In the genomic region with DNA sequence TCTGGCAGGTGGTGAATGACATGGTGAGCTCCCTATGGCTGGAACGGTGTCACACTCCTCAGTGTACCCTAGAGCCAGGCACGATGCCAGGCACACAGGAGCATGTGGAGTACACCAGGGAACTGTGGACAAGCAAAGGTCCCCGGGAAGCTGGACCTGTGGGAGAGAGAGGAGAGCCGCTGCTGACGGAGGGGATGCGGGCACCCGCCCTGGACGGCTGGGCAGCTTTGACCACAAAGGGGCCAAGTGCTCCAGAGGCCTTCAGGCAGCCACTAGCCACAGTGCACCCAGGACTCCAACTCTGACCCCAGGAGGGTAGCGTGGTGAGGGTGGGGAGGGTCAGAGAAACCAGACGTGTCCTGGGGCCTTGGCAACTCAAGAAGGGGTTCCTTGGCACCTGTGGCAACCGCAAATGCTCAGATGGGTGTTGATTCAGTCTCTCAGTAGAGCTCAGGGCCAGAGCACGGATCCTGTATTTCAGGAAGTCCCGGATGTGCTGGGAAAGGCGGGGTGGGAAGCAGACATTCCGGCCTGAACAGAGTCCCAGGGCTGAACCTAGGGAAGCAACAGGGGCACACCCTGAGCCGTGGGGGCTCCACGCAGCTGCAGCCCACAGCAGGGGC, we compare ENCODE assay signal across 18 cellular contexts. TPM values are rescaled to one million over a fixed set of nuclear protein-coding genes. Genes with fewer than 3 reads are reported as not detected.
DNase-seq lines count a peak whose midpoint lies in the region; TF ChIP-seq lines count a peak whose summit lies in the region.
"Had no signal": no experiment of that assay in that cellular context is flagged by ENCODE, and none has a peak within 500 bp of the region (broad histone marks: within the 10 kb centered on the region; RNA-seq: fewer than 3 reads in every experiment).

No MANE protein-coding gene starts in this region.

- H3K27ac ChIP-seq in prostate gland: peak overlapping the region; percentile 72
- peak overlapping the region; percentile 54 for H3K27ac ChIP-seq in vagina
- H3K27ac ChIP-seq in CD8-positive, alpha-beta memory T cell (ENCODE audit: low read depth, low read length): no peak overlapping the region
- H3K27ac ChIP-seq in ovary: peak overlapping the region in 1 of 2 donors; percentile 3
- H3K27ac ChIP-seq: cardiac muscle cell, SK-N-MC had no signal

- intact Hi-C loops in MCF 10A (cut with micrococcal nuclease): no loop called here
- intact Hi-C loops in prostate gland (cut with DNase I): no loop called here
- intact Hi-C loops in vagina (cut with DNase I): no loop called here
- intact Hi-C loops in ovary (cut with DNase I): no loop called here

- no peak for TF ChIP-seq EP300 in ovary (IDR thresholded peaks at IDR 0.05)

- no TSS peak for BruUV-seq in MCF 10A (replicated peaks; lab: Mats Ljungman, UMichigan)

- in situ Hi-C loops in T47D (cut with HindIII; ENCODE audit: low pct_unique_long_range_greater_than_20kb, low sequenced_read_pairs): no loop called here

- H3K4me1 ChIP-seq in prostate gland (replicated peaks): peaks cover 19% of the 10 kb centered on the region
- peaks cover 42% of the 10 kb centered on the region for H3K4me1 ChIP-seq in vagina
- H3K4me1 ChIP-seq in CD8-positive, alpha-beta memory T cell (ENCODE audit: insufficient read depth, low read length): no peaks in the 10 kb centered on the region
- H3K4me1 ChIP-seq in ovary (ENCODE audit: insufficient read depth): no peaks in the 10 kb centered on the region

- no peak overlapping the region for H3K27ac Mint-ChIP-seq in MCF 10A (ENCODE audit: low read depth, unreplicated experiment)
- no peak overlapping the region for H3K27ac Mint-ChIP-seq in CD8-positive, alpha-beta memory T cell
- H3K27ac Mint-ChIP-seq: activated naive CD4-positive, alpha-beta T cell treated with anti-CD3 and anti-CD28 coated beads, Interleukin-2, amount 50 U/mL, for 24 hours; CD8-positive, alpha-beta T cell; stimulated activated naive CD8-positive, alpha-beta T cell treated with anti-CD3 and anti-CD28 coated beads, Interleukin-15, Interleukin-2, amounts not matched to agents 100 ng/mL and 50 ng/mL, for 24 hours had no signal

- H3K9me3 ChIP-seq in prostate gland (no peaks in the 10 kb centered on the region), vagina (no peaks in the 10 kb centered on the region), ovary (no peaks in the 10 kb centered on the region)
- H3K9me3 ChIP-seq in CD8-positive, alpha-beta memory T cell (ENCODE audit: low read length): no peaks in the 10 kb centered on the region

- H3K27me3 ChIP-seq in prostate gland (replicated peaks; ENCODE audit: insufficient read depth): no peaks in the 10 kb centered on the region
- no peaks in the 10 kb centered on the region for H3K27me3 ChIP-seq in vagina
- H3K27me3 ChIP-seq in CD8-positive, alpha-beta memory T cell (ENCODE audit: insufficient read depth, low read length, poor library complexity, severe bottlenecking): no peaks in the 10 kb centered on the region
- H3K27me3 ChIP-seq in ovary: no peaks in the 10 kb centered on the region
- H3K27me3 ChIP-seq: cardiac muscle cell had no signal

- WGBS in prostate gland: 42% methylated on average over 17 of the region's 17 CpGs
- WGBS in ovary, 3 donors: 60 to 70% (median 68%) methylated on average over 16 to 17 of the region's 17 CpGs

- no peaks in the 10 kb centered on the region for H3K27me3 Mint-ChIP-seq in MCF 10A (ENCODE audit: insufficient read depth, unreplicated experiment)
- peaks cover 4 to 6% of the 10 kb centered on the region in 2 donors for H3K27me3 Mint-ChIP-seq in CD8-positive, alpha-beta memory T cell
- H3K27me3 Mint-ChIP-seq: activated naive CD4-positive, alpha-beta T cell treated with anti-CD3 and anti-CD28 coated beads, Interleukin-2, amount 50 U/mL, for 24 hours; stimulated activated naive CD8-positive, alpha-beta T cell treated with anti-CD3 and anti-CD28 coated beads, Interleukin-15, Interleukin-2, amounts not matched to agents 100 ng/mL and 50 ng/mL, for 24 hours had no signal

- DNase-seq in T47D (ENCODE audit: low read depth in 1 of 2, low spot score in 1 of 2) (peak; percentile 79 to 94), MCF 10A (ENCODE audit: unreplicated experiment) (no peak), inferior parietal cortex (ENCODE audit: extremely low spot score) (peak; percentile 8), prostate gland (ENCODE audit: low spot score) (peak; percentile 78), vagina (ENCODE audit: extremely low spot score in 2 of 2) (no peak), NOMO-1 (lab: John Stamatoyannopoulos, UW; ENCODE audit: unreplicated experiment in 2 of 2) (no peak), ovary (no peak)
- DNase-seq in CD8-positive, alpha-beta memory T cell: no peak
- DNase-seq: GDM1, IMR-90, NCI-H146 had no signal

- TF ChIP-seq POLR2A in prostate gland (IDR thresholded peaks at IDR 0.05): no peak
- no peak for TF ChIP-seq POLR2A in vagina (IDR thresholded peaks at IDR 0.05)
- TF ChIP-seq POLR2A in ovary (IDR thresholded peaks at IDR 0.05): no peak

- H3K9me3 Mint-ChIP-seq in MCF 10A (ENCODE audit: unreplicated experiment): no peaks in the 10 kb centered on the region
- H3K9me3 Mint-ChIP-seq in CD8-positive, alpha-beta memory T cell: no peaks in the 10 kb centered on the region
- H3K9me3 Mint-ChIP-seq: activated naive CD4-positive, alpha-beta T cell treated with anti-CD3 and anti-CD28 coated beads, Interleukin-2, amount 50 U/mL, for 24 hours; CD8-positive, alpha-beta T cell; stimulated activated naive CD8-positive, alpha-beta T cell treated with anti-CD3 and anti-CD28 coated beads, Interleukin-15, Interleukin-2, amounts not matched to agents 100 ng/mL and 50 ng/mL, for 24 hours had no signal

- H3K36me3 ChIP-seq in prostate gland (no peaks in the 10 kb centered on the region), vagina (no peaks in the 10 kb centered on the region), ovary (no peaks in the 10 kb centered on the region)
- H3K36me3 ChIP-seq in CD8-positive, alpha-beta memory T cell (ENCODE audit: insufficient read depth, low read length): no peaks in the 10 kb centered on the region
- H3K36me3 ChIP-seq: cardiac muscle cell had no signal

- H3K36me3 Mint-ChIP-seq in MCF 10A (ENCODE audit: insufficient read depth, unreplicated experiment): peaks cover 6% of the 10 kb centered on the region
- H3K36me3 Mint-ChIP-seq in CD8-positive, alpha-beta memory T cell: no peaks in the 10 kb centered on the region
- H3K36me3 Mint-ChIP-seq: activated naive CD4-positive, alpha-beta T cell treated with anti-CD3 and anti-CD28 coated beads, Interleukin-2, amount 50 U/mL, for 24 hours; CD8-positive, alpha-beta T cell had no signal

- TF ChIP-seq CTCF in MCF 10A (IDR thresholded peaks at IDR 0.05; ENCODE audit: unreplicated experiment): no peak
- TF ChIP-seq CTCF in prostate gland (IDR thresholded peaks at IDR 0.05): no peak
- no peak for TF ChIP-seq CTCF in vagina (IDR thresholded peaks at IDR 0.05)
- TF ChIP-seq CTCF in ovary (IDR thresholded peaks at IDR 0.05): no peak

- CTCF ChIA-PET in MCF 10A (lab: Yijun Ruan, JAX): interaction anchor here (0.6 kb wide), 1 partner anchor 110 kb away, joined by 3 read pairs; no protein-coding TSS in a partner anchor
- CTCF ChIA-PET in CD8-positive, alpha-beta memory T cell (lab: Charles Lee): interaction anchor here (1.6 kb wide), 1 partner anchor 16 kb away, joined by 3 read pairs; no protein-coding TSS in a partner anchor

- no peak overlapping the region for H3K4me3 Mint-ChIP-seq in MCF 10A (ENCODE audit: unreplicated experiment)
- no peak overlapping the region for H3K4me3 Mint-ChIP-seq in CD8-positive, alpha-beta memory T cell
- H3K4me3 Mint-ChIP-seq: activated naive CD4-positive, alpha-beta T cell treated with anti-CD3 and anti-CD28 coated beads, Interleukin-2, amount 50 U/mL, for 24 hours; CD8-positive, alpha-beta T cell; stimulated activated naive CD8-positive, alpha-beta T cell treated with anti-CD3 and anti-CD28 coated beads, Interleukin-15, Interleukin-2, amounts not matched to agents 100 ng/mL and 50 ng/mL, for 24 hours had no signal

- H3K4me1 Mint-ChIP-seq in MCF 10A (ENCODE audit: insufficient read depth, unreplicated experiment): peaks cover 13% of the 10 kb centered on the region
- H3K4me1 Mint-ChIP-seq in CD8-positive, alpha-beta memory T cell: no peaks in the 10 kb centered on the region

- POLR2A ChIA-PET in MCF 10A (lab: Yijun Ruan, JAX): no interaction called here
- POLR2A ChIA-PET in CD8-positive, alpha-beta memory T cell (lab: Charles Lee): no interaction called here

- no peak overlapping the region for H3K4me3 ChIP-seq in prostate gland
- H3K4me3 ChIP-seq in vagina: no peak overlapping the region
- H3K4me3 ChIP-seq in CD8-positive, alpha-beta memory T cell (ENCODE audit: low read length): no peak overlapping the region
- no peak overlapping the region for H3K4me3 ChIP-seq in ovary
- H3K4me3 ChIP-seq: cardiac muscle cell, SK-N-MC had no signal

RNA-seq across cellular contexts. Expression of a gene that starts 2.3 kb away (rescaled TPM):
- not detected in 2 replicates for total RNA-seq in MCF 10A (2022)
- total RNA-seq in prostate gland: 1 to 10 TPM; 1.1 to 3.5 TPM
- 21.1 TPM for total RNA-seq in vagina
- not detected for total RNA-seq in CD8-positive, alpha-beta memory T cell
- not detected for polyA plus RNA-seq in CD8-positive, alpha-beta memory T cell
- under 1 TPM in 4 of 7 donors, not detected in 3; 0.12 to 0.48 (median 0.34) TPM for total RNA-seq in ovary
- polyA plus RNA-seq in ovary: under 1 TPM in 1 of 2 donors, not detected in 1; 0.04 TPM
- total RNA-seq: cardiac muscle cell; CD8-positive, alpha-beta T cell; IMR-90; mononuclear cell; pulmonary artery endothelial cell had no signal
- polyA plus RNA-seq: cardiac muscle cell, IMR-90 had no signal

RNA-seq across cellular contexts. Expression of a gene that starts 7.9 kb away (rescaled TPM):
- total RNA-seq in MCF 10A (2022) (not detected in 2 replicates), prostate gland (under 1 TPM in 1 of 2 donors, not detected in 1; 0.23 TPM), vagina (0.49 TPM), ovary (1 to 10 TPM in 5 of 7 donors, under 1 TPM in 2; 0.15 to 6.1 (median 1.6) TPM)
- total RNA-seq in CD8-positive, alpha-beta memory T cell: not detected
- not detected for polyA plus RNA-seq in CD8-positive, alpha-beta memory T cell
- polyA plus RNA-seq in ovary: under 1 TPM in 1 of 2 donors, not detected in 1; 0.18 TPM
- total RNA-seq: cardiac muscle cell; CD8-positive, alpha-beta T cell; IMR-90; mononuclear cell; pulmonary artery endothelial cell had no signal
- polyA plus RNA-seq: cardiac muscle cell, IMR-90 had no signal

RNA-seq across cellular contexts. Expression of a gene that starts 29.6 kb away (rescaled TPM):
- not detected in 2 replicates for total RNA-seq in MCF 10A (2022)
- total RNA-seq in prostate gland: not detected
- total RNA-seq in vagina: not detected
- not detected for total RNA-seq in CD8-positive, alpha-beta memory T cell
- polyA plus RNA-seq in CD8-positive, alpha-beta memory T cell: not detected
- total RNA-seq in ovary: under 1 TPM in 2 of 7 donors, not detected in 5; 0.25 to 0.79 TPM
- under 1 TPM in 1 of 2 donors, not detected in 1; 0.04 TPM for polyA plus RNA-seq in ovary
- total RNA-seq: CD8-positive, alpha-beta T cell; IMR-90; mononuclear cell; pulmonary artery endothelial cell had no signal
- polyA plus RNA-seq: IMR-90 had no signal

Comparison
In these comparisons a context has a peak if more than half of its experiments do, and no peak if none do; other contexts are left out.
1. DNase-seq: peak in T47D (2 of 2), inferior parietal cortex (single experiment) and prostate gland (single experiment); none in MCF 10A (single experiment), vagina (0 of 2), NOMO-1 (0 of 2), CD8-positive, alpha-beta memory T cell (0 of 5) and ovary (0 of 5).